ENCODE assay signal across 1 cellular context in the genomic region with DNA sequence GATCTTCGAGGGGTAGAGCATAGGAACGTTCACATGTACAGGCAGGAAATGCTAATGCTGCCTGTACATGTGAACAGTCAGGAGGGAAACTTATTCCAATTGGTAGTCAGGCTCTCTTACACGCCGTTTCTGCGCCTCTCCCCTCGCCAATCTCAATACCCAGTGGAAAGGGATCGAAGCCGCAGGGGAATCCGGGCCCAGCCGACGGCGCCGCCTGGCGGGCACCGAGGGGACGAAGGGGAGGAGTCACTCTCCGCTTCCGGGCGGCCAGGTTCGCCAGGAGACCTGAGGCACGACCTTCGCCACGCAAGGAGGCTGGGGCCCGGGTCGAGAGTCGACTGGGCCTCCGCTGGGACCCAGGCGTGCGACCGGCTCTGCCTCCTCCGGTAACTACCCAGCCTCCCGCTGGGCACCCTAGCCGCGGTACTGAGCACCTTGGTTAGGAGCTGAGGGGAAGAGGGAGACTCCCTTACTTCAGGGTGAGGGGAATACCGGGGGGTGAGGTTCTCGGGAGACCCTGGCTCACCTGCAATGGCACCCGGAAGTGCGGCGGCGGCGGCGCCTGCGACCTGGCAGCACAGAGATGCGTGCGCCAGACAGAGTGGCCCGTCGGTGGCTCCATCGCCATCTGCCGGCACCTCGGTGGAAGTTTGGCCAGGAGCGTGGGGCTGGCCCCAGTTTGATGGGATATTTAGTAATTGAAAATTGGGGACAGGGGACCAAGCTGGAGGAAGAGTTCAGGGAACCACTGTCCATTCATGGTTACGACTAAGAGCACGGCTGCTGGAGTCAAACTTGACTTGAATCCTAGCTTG.
TF ChIP-seq lines count a peak whose summit lies in the region.

PIGO (minus strand) TSS at position 557 of the 815 bp plus-strand sequence. CDS start 1,026 bp downstream, outside the sequence.

TF ChIP-seq in WTC11, 78 proteins besides CTCF, POLR2A, EP300 and RAD21 (continued from another document):
- TF ChIP-seq, protein P1, sequence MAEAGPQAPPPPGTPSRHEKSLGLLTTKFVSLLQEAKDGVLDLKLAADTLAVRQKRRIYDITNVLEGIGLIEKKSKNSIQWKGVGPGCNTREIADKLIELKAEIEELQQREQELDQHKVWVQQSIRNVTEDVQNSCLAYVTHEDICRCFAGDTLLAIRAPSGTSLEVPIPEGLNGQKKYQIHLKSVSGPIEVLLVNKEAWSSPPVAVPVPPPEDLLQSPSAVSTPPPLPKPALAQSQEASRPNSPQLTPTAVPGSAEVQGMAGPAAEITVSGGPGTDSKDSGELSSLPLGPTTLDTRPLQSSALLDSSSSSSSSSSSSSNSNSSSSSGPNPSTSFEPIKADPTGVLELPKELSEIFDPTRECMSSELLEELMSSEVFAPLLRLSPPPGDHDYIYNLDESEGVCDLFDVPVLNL (CRISPR knock-in tag; IDR thresholded peaks at IDR 0.05; ENCODE audit: borderline replicate concordance, low read depth), result no peak
- TF ChIP-seq FOXP1 (CRISPR knock-in tag; IDR thresholded peaks at IDR 0.05; ENCODE audit: borderline replicate concordance) (peak; percentile 82; the same call in 1 of the 2 replicates), KAT7 (CRISPR knock-in tag; IDR thresholded peaks at IDR 0.05; ENCODE audit: borderline replicate concordance) (peak; percentile 94; the same call in 1 of the 2 replicates), FOXP4 (CRISPR knock-in tag; IDR thresholded peaks at IDR 0.05) (peak; percentile 91; the same call in 1 of the 2 replicates), NR1H2 (CRISPR knock-in tag; IDR thresholded peaks at IDR 0.05) (no peak), SMAD3 (CRISPR knock-in tag; IDR thresholded peaks at IDR 0.05; ENCODE audit: borderline replicate concordance) (0 out of 2 replicates have a peak, but pooled peaks have one; percentile 18), TEAD4 (CRISPR knock-in tag; IDR thresholded peaks at IDR 0.05) (peak; percentile 40; the same call in 1 of the 2 replicates), ZBTB21 (CRISPR knock-in tag; IDR thresholded peaks at IDR 0.05; ENCODE audit: borderline replicate concordance) (no peak), CREM (CRISPR knock-in tag; IDR thresholded peaks at IDR 0.05) (peak; percentile 78), ZNF423 (CRISPR knock-in tag; IDR thresholded peaks at IDR 0.05) (no peak), ZBTB43 (CRISPR knock-in tag; IDR thresholded peaks at IDR 0.05) (peak; percentile 59; the same call in 1 of the 2 replicates), GABPB1 (CRISPR knock-in tag; IDR thresholded peaks at IDR 0.05) (peak; percentile 84), ZNF232 (CRISPR knock-in tag; IDR thresholded peaks at IDR 0.05) (peak; percentile 88), SOX15 (CRISPR knock-in tag; IDR thresholded peaks at IDR 0.05) (no peak), FOXK1 (CRISPR knock-in tag; IDR thresholded peaks at IDR 0.05) (peak; percentile 76), JUN (CRISPR knock-in tag; IDR thresholded peaks at IDR 0.05) (no peak), MYBL2 (CRISPR knock-in tag; IDR thresholded peaks at IDR 0.05) (peak; percentile 58; the same call in 1 of the 2 replicates), NR3C1 (CRISPR knock-in tag; conservative IDR thresholded peaks at IDR 0.05; ENCODE audit: low read depth) (no peak), TP53 (CRISPR knock-in tag; IDR thresholded peaks at IDR 0.05) (peak; percentile 41; the same call in 1 of the 2 replicates), ZNF317 (CRISPR knock-in tag; IDR thresholded peaks at IDR 0.05; ENCODE audit: borderline replicate concordance, low read depth) (no peak; the same call in 1 of the 2 replicates), ZNF138 (CRISPR knock-in tag; conservative IDR thresholded peaks at IDR 0.05) (peak; percentile 73; the same call in 1 of the 2 replicates), ESRRA (CRISPR knock-in tag; IDR thresholded peaks at IDR 0.05; ENCODE audit: borderline replicate concordance) (peak; percentile 89; the same call in 1 of the 2 replicates), AR (CRISPR knock-in tag; IDR thresholded peaks at IDR 0.05) (0 out of 2 replicates have a peak, but pooled peaks have one; percentile 43), SMAD4 (CRISPR knock-in tag; IDR thresholded peaks at IDR 0.05) (peak; percentile 80; the same call in 1 of the 2 replicates)
- TF ChIP-seq, protein P2, sequence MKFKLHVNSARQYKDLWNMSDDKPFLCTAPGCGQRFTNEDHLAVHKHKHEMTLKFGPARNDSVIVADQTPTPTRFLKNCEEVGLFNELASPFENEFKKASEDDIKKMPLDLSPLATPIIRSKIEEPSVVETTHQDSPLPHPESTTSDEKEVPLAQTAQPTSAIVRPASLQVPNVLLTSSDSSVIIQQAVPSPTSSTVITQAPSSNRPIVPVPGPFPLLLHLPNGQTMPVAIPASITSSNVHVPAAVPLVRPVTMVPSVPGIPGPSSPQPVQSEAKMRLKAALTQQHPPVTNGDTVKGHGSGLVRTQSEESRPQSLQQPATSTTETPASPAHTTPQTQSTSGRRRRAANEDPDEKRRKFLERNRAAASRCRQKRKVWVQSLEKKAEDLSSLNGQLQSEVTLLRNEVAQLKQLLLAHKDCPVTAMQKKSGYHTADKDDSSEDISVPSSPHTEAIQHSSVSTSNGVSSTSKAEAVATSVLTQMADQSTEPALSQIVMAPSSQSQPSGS (CRISPR knock-in tag; IDR thresholded peaks at IDR 0.05; ENCODE audit: borderline replicate concordance, low read depth), result no peak
- TF ChIP-seq, protein P3, sequence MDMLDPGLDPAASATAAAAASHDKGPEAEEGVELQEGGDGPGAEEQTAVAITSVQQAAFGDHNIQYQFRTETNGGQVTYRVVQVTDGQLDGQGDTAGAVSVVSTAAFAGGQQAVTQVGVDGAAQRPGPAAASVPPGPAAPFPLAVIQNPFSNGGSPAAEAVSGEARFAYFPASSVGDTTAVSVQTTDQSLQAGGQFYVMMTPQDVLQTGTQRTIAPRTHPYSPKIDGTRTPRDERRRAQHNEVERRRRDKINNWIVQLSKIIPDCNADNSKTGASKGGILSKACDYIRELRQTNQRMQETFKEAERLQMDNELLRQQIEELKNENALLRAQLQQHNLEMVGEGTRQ (CRISPR knock-in tag; IDR thresholded peaks at IDR 0.05), result peak; percentile 31; the same call in 1 of the 2 replicates
- TF ChIP-seq, protein P4, sequence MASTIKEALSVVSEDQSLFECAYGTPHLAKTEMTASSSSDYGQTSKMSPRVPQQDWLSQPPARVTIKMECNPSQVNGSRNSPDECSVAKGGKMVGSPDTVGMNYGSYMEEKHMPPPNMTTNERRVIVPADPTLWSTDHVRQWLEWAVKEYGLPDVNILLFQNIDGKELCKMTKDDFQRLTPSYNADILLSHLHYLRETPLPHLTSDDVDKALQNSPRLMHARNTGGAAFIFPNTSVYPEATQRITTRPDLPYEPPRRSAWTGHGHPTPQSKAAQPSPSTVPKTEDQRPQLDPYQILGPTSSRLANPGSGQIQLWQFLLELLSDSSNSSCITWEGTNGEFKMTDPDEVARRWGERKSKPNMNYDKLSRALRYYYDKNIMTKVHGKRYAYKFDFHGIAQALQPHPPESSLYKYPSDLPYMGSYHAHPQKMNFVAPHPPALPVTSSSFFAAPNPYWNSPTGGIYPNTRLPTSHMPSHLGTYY (CRISPR knock-in tag; IDR thresholded peaks at IDR 0.05), result 0 out of 2 replicates have a peak, but pooled peaks have one; percentile 34
- TF ChIP-seq, protein P5, sequence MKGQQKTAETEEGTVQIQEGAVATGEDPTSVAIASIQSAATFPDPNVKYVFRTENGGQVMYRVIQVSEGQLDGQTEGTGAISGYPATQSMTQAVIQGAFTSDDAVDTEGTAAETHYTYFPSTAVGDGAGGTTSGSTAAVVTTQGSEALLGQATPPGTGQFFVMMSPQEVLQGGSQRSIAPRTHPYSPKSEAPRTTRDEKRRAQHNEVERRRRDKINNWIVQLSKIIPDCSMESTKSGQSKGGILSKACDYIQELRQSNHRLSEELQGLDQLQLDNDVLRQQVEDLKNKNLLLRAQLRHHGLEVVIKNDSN (CRISPR knock-in tag; IDR thresholded peaks at IDR 0.05), result peak; percentile 45; the same call in 1 of the 2 replicates
- TF ChIP-seq, protein P6, sequence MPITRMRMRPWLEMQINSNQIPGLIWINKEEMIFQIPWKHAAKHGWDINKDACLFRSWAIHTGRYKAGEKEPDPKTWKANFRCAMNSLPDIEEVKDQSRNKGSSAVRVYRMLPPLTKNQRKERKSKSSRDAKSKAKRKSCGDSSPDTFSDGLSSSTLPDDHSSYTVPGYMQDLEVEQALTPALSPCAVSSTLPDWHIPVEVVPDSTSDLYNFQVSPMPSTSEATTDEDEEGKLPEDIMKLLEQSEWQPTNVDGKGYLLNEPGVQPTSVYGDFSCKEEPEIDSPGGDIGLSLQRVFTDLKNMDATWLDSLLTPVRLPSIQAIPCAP (CRISPR knock-in tag; IDR thresholded peaks at IDR 0.05), result peak; percentile 81; the same call in 1 of the 2 replicates
- TF ChIP-seq, protein P7, sequence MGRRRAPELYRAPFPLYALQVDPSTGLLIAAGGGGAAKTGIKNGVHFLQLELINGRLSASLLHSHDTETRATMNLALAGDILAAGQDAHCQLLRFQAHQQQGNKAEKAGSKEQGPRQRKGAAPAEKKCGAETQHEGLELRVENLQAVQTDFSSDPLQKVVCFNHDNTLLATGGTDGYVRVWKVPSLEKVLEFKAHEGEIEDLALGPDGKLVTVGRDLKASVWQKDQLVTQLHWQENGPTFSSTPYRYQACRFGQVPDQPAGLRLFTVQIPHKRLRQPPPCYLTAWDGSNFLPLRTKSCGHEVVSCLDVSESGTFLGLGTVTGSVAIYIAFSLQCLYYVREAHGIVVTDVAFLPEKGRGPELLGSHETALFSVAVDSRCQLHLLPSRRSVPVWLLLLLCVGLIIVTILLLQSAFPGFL (CRISPR knock-in tag; IDR thresholded peaks at IDR 0.05; ENCODE audit: borderline replicate concordance), result 0 out of 2 replicates have a peak, but pooled peaks have one; percentile 53
